Comparison of ENCODE assay signal across 23 cellular contexts in genomic region chr1:89870998-89871397, GRCh38. TPM values are rescaled to one million over a fixed set of nuclear protein-coding genes. Genes with fewer than 3 reads are reported as not detected.
DNase-seq lines count a peak whose midpoint lies in the region; ATAC-seq, FAIRE-seq and TF ChIP-seq lines count a peak whose summit lies in the region.
"Had no signal": no experiment of that assay in that cellular context is flagged by ENCODE, and none has a peak within 500 bp of the region (broad histone marks: within the 10 kb centered on the region; RNA-seq: fewer than 3 reads in every experiment).

No MANE protein-coding gene starts in this region.

- H3K79me2 ChIP-seq in mesendoderm (ENCODE audit: control insufficient read depth, insufficient read depth, low read length): no peaks in the 10 kb centered on the region

- H3K56ac ChIP-seq in mesendoderm (ENCODE audit: low read length): no peak overlapping the region

- no peak overlapping the region for H2BK120ac ChIP-seq in mesendoderm (ENCODE audit: low read depth, low read length)

- H3K4me3 Mint-ChIP-seq in CD8-positive, alpha-beta T cell: peak overlapping the region; percentile 63
- H3K4me3 Mint-ChIP-seq: stimulated activated naive CD8-positive, alpha-beta T cell treated with anti-CD3 and anti-CD28 coated beads, Interleukin-15, Interleukin-2, amounts not matched to agents 100 ng/mL and 50 ng/mL, for 24 hours had no signal

- H3K23ac ChIP-seq in mesendoderm (ENCODE audit: low read length): no peak overlapping the region

- peaks cover 31% of the 10 kb centered on the region for H3K4me1 ChIP-seq in CD8-positive, alpha-beta T cell (ENCODE audit: insufficient read depth, low read length)
- H3K4me1 ChIP-seq in mesendoderm (ENCODE audit: control insufficient read depth, low read depth, low read length): no peaks in the 10 kb centered on the region

- intact Hi-C loops in CD8-positive, alpha-beta T cell (cut with DNase I, micrococcal nuclease): loop anchor here in 1 of 2 experiments (2.0 to 10.0 kb wide), 4 partner anchors 16 to 806 kb away; partner anchors contain the start of genes GBP1 and LRRC8D

- POLR2A ChIA-PET in CD8-positive, alpha-beta T cell (lab: Charles Lee): interaction anchor here (1.3 to 2.3 kb wide), 4 partner anchors 10 to 100 kb away, joined by 3 to 7 read pairs (median 6); partner anchors contain the start of gene LRRC8D

- H3K27ac Mint-ChIP-seq in CD8-positive, alpha-beta T cell: peak overlapping the region; percentile 95
- H3K27ac Mint-ChIP-seq: stimulated activated naive CD8-positive, alpha-beta T cell treated with anti-CD3 and anti-CD28 coated beads, Interleukin-15, Interleukin-2, amounts not matched to agents 100 ng/mL and 50 ng/mL, for 24 hours had no signal

- H3K36me3 ChIP-seq in CD8-positive, alpha-beta T cell (ENCODE audit: insufficient read depth, low read length): no peaks in the 10 kb centered on the region
- no peaks in the 10 kb centered on the region for H3K36me3 ChIP-seq in mesendoderm (ENCODE audit: control insufficient read depth, insufficient read depth, low read length)
- H3K36me3 ChIP-seq: transverse colon had no signal

- H3K27ac ChIP-seq in CD8-positive, alpha-beta T cell (ENCODE audit: low read depth, low read length): no peak overlapping the region
- no peak overlapping the region for H3K27ac ChIP-seq in mesendoderm (ENCODE audit: low read depth, low read length)
- H3K27ac ChIP-seq: lower lobe of right lung, skin epidermis, transverse colon, VCaP had no signal

- ATAC-seq in CD8-positive, alpha-beta T cell: peak; percentile 84
- ATAC-seq in GM21381 (IDR thresholded peaks at IDR 0.05; ENCODE audit: unreplicated experiment) (no peak), HG02938 (IDR thresholded peaks at IDR 0.05; ENCODE audit: unreplicated experiment) (no peak), GM18907 (IDR thresholded peaks at IDR 0.05; ENCODE audit: unreplicated experiment) (no peak)

- H3K4me1 Mint-ChIP-seq in CD8-positive, alpha-beta T cell (ENCODE audit: low read depth): peaks cover 83% of the 10 kb centered on the region

- no peak overlapping the region for H3K18ac ChIP-seq in mesendoderm (ENCODE audit: low read length)

- no peaks in the 10 kb centered on the region for H3K27me3 ChIP-seq in CD8-positive, alpha-beta T cell (ENCODE audit: insufficient read depth, low read length)
- H3K27me3 ChIP-seq in mesendoderm (ENCODE audit: insufficient read depth, low read length, poor library complexity): no peaks in the 10 kb centered on the region
- H3K27me3 ChIP-seq: transverse colon had no signal

- no peak overlapping the region for H3K4me3 ChIP-seq in CD8-positive, alpha-beta T cell (ENCODE audit: low read depth, low read length)
- no peak overlapping the region for H3K4me3 ChIP-seq in mesendoderm (ENCODE audit: low read length)
- H3K4me3 ChIP-seq: lower lobe of right lung, skin epidermis, transverse colon had no signal

- CTCF ChIA-PET in CD8-positive, alpha-beta T cell (lab: Charles Lee): interaction anchor here (2.4 kb wide), 1 partner anchor 28 kb away, joined by 12 read pairs; no protein-coding TSS in a partner anchor

- no peaks in the 10 kb centered on the region for H3K27me3 Mint-ChIP-seq in CD8-positive, alpha-beta T cell (ENCODE audit: low read depth)
- H3K27me3 Mint-ChIP-seq: stimulated activated naive CD8-positive, alpha-beta T cell treated with anti-CD3 and anti-CD28 coated beads, Interleukin-15, Interleukin-2, amounts not matched to agents 100 ng/mL and 50 ng/mL, for 24 hours had no signal

- H2BK5ac ChIP-seq in mesendoderm (ENCODE audit: low read length): no peak overlapping the region

- no peak overlapping the region for H3K9ac ChIP-seq in mesendoderm (ENCODE audit: low read length)

- peaks cover 1% of the 10 kb centered on the region for H3K79me1 ChIP-seq in mesendoderm (ENCODE audit: low read length)

- no peak overlapping the region for H3K4me2 ChIP-seq in mesendoderm (ENCODE audit: low read length)

- no peak overlapping the region for H4K8ac ChIP-seq in mesendoderm (ENCODE audit: low read depth, low read length)

- no peaks in the 10 kb centered on the region for H3K9me3 ChIP-seq in CD8-positive, alpha-beta T cell (ENCODE audit: low read length)
- H3K9me3 ChIP-seq: lower lobe of right lung, transverse colon had no signal

- H2AK5ac ChIP-seq in mesendoderm (ENCODE audit: low read length): no peak overlapping the region

- no peak for DNase-seq in CD8-positive, alpha-beta T cell
- peak; percentile 13 for DNase-seq in HTR-8/SVneo (ENCODE audit: insufficient read length, low spot score)
- DNase-seq in central memory CD4-positive, alpha-beta T cell: peak; percentile 55
- DNase-seq in mesendoderm: peak; percentile 13
- no peak for DNase-seq in activated gamma-delta T cell (lab: John Stamatoyannopoulos, UW)
- DNase-seq: AML-193; cerebellar nuclear complex; effector CD8-positive, alpha-beta T cell; lower lobe of right lung; NCI-H1417; NCI-H2171; NCI-H774; OCI-M1; transverse colon had no signal

- no peak overlapping the region for H2BK15ac ChIP-seq in mesendoderm (replicated peaks; ENCODE audit: low read depth)

- H3K4ac ChIP-seq in mesendoderm (ENCODE audit: low read depth, low read length): no peak overlapping the region

- TF ChIP-seq CTCF in CD8-positive, alpha-beta T cell (IDR thresholded peaks at IDR 0.05): no peak

- H4K5ac ChIP-seq in mesendoderm (ENCODE audit: low read length): no peak overlapping the region

- H3K36me3 Mint-ChIP-seq in CD8-positive, alpha-beta T cell: peaks cover 46% of the 10 kb centered on the region

- WGBS in mesendoderm (ENCODE audit: extremely low coverage, insufficient coverage, low lambda C conversion rate): no CpG with 5 or more reads among the region's 3 CpGs

- no peaks in the 10 kb centered on the region for H3K9me3 Mint-ChIP-seq in CD8-positive, alpha-beta T cell
- H3K9me3 Mint-ChIP-seq: stimulated activated naive CD8-positive, alpha-beta T cell treated with anti-CD3 and anti-CD28 coated beads, Interleukin-15, Interleukin-2, amounts not matched to agents 100 ng/mL and 50 ng/mL, for 24 hours had no signal

- FAIRE-seq in HTR-8/SVneo (lab: Jason Lieb, UNC): no peak
- FAIRE-seq: D721Med, G401.6, H1 had no signal

RNA-seq across cellular contexts. Expression of gene LRRC8D, which starts 50.2 kb away (rescaled TPM):
- total RNA-seq in CD8-positive, alpha-beta T cell: 10 to 100 TPM; 14.2 to 16.9 TPM
- 30.1 TPM for polyA plus RNA-seq in mesendoderm (2013, experiment 1 of 2)
- polyA plus RNA-seq in mesendoderm (2013, experiment 2 of 2): 30.3 TPM

Comparison
In these comparisons a context has a peak if more than half of its experiments do, and no peak if none do; other contexts are left out.
1. DNase-seq: peak in HTR-8/SVneo (single experiment), central memory CD4-positive, alpha-beta T cell (single experiment) and mesendoderm (single experiment); none in CD8-positive, alpha-beta T cell (0 of 7) and activated gamma-delta T cell (single experiment).